In genomic region chr2:72325592-72326422, GRCh38 we compare ENCODE assay signal across 9 cellular contexts.
A peak's percentile ranks its signal among the peaks of the same experiment; 100 is the strongest.
DNase-seq lines count a peak whose midpoint lies in the region; TF ChIP-seq lines count a peak whose summit lies in the region.
"Had no signal": no experiment of that assay in that cellular context is flagged by ENCODE, and none has a peak within 500 bp of the region (broad histone marks: within the 10 kb centered on the region; RNA-seq: fewer than 3 reads in every experiment).

No MANE protein-coding gene starts in this region.

- no peaks in the 10 kb centered on the region for H3K27me3 ChIP-seq in HAP-1 (ENCODE audit: low read depth)
- H3K27me3 ChIP-seq: BLaER1 treated with 17β-estradiol and CSF1 and Interleukin-3, amounts not matched to agents 10 nM and 100 nM had no signal

- no peaks in the 10 kb centered on the region for H3K36me3 ChIP-seq in HAP-1 (replicated peaks)
- H3K36me3 ChIP-seq: BLaER1 treated with 17β-estradiol and CSF1 and Interleukin-3, amounts not matched to agents 10 nM and 100 nM had no signal

- peak; percentile 58 for TF ChIP-seq CTCF in fibroblast of the aortic adventitia (IDR thresholded peaks at IDR 0.05; ENCODE audit: insufficient read depth, low read length)

- in situ Hi-C loops in HAP-1 (cut with MboI; ENCODE audit: low sequenced_read_pairs): no loop called here

- H3K4me3 ChIP-seq in HAP-1 (no peak overlapping the region), fibroblast of the aortic adventitia (ENCODE audit: low read depth, low read length) (no peak overlapping the region)
- H3K4me3 ChIP-seq: BLaER1 treated with 17β-estradiol and CSF1 and Interleukin-3, amounts not matched to agents 10 nM and 100 nM had no signal

- peak; percentile 17 for DNase-seq in NCI-H748 (lab: John Stamatoyannopoulos, UW; ENCODE audit: unreplicated experiment)
- no peak for DNase-seq in NCI-H748 treated with DMSO at 0.1 percent for 48 hours (lab: John Stamatoyannopoulos, UW)
- DNase-seq in HAP-1 (ENCODE audit: low spot score in 2 of 2): peak; percentile 31 to 68
- DNase-seq in NCI-H460 (ENCODE audit: extremely low read depth, low read depth): peak; percentile 19
- no peak for DNase-seq in fibroblast of the aortic adventitia (ENCODE audit: low read depth)
- DNase-seq in stimulated activated CD4-positive, alpha-beta T cell treated with anti-CD3 and anti-CD28 coated beads, Interleukin-4, amount 100 ng/mL, for 24 hours: peak; percentile 4
- no peak for DNase-seq in ureter (ENCODE audit: low spot score)
- DNase-seq in SHP77 treated with DMSO at 0.1 percent for 48 hours (lab: John Stamatoyannopoulos, UW): no peak

- no peaks in the 10 kb centered on the region for H3K9me3 ChIP-seq in HAP-1
- H3K9me3 ChIP-seq: BLaER1 treated with 17β-estradiol and CSF1 and Interleukin-3, amounts not matched to agents 10 nM and 100 nM had no signal

- H3K4me1 ChIP-seq in HAP-1: no peaks in the 10 kb centered on the region
- H3K4me1 ChIP-seq: BLaER1 treated with 17β-estradiol and CSF1 and Interleukin-3, amounts not matched to agents 10 nM and 100 nM had no signal

Comparison
In these comparisons a context has a peak if more than half of its experiments do, and no peak if none do; other contexts are left out.
1. DNase-seq: peak in NCI-H748 (single experiment), HAP-1 (2 of 2), NCI-H460 (single experiment) and stimulated activated CD4-positive, alpha-beta T cell treated with anti-CD3 and anti-CD28 coated beads, Interleukin-4, amount 100 ng/mL, for 24 hours (single experiment); none in NCI-H748 treated with DMSO at 0.1 percent for 48 hours (single experiment), fibroblast of the aortic adventitia (single experiment), ureter (single experiment) and SHP77 treated with DMSO at 0.1 percent for 48 hours (single experiment).